ENCODE assay signal across 9 cellular contexts in genomic region chr6:84685983-84686584, GRCh38.
DNase-seq lines count a peak whose midpoint lies in the region; ATAC-seq and TF ChIP-seq lines count a peak whose summit lies in the region.
"Had no signal": no experiment of that assay in that cellular context is flagged by ENCODE, and none has a peak within 500 bp of the region (broad histone marks: within the 10 kb centered on the region; RNA-seq: fewer than 3 reads in every experiment).

No MANE protein-coding gene starts in this region.

- H3K9ac ChIP-seq in IMR-90 (ENCODE audit: low read depth, low read length): no peak overlapping the region

- no peak overlapping the region for H3K4ac ChIP-seq in IMR-90 (ENCODE audit: low read depth, low read length)

- TF ChIP-seq CTCF in IMR-90 (conservative IDR thresholded peaks at IDR 0.05; ENCODE audit: low read depth, low read length) (peak; percentile 57), nephron progenitor cell (IDR thresholded peaks at IDR 0.05) (peak; percentile 45)

- TF ChIP-seq POLR2A in IMR-90 (IDR thresholded peaks at IDR 0.05; ENCODE audit: low read depth, low read length): no peak

- no peak for ATAC-seq in IMR-90 (ENCODE audit: low read depth)
- ATAC-seq in GM19397 (IDR thresholded peaks at IDR 0.05; ENCODE audit: unreplicated experiment): no peak
- no peak for ATAC-seq in GM21515 (IDR thresholded peaks at IDR 0.05; ENCODE audit: unreplicated experiment)

- H3K4me1 ChIP-seq in IMR-90 (ENCODE audit: control insufficient read depth, insufficient read depth, low read length): no peaks in the 10 kb centered on the region

- H3K27me3 Mint-ChIP-seq in nephron progenitor cell (ENCODE audit: low read depth, poor library complexity): no peaks in the 10 kb centered on the region

- H2AK9ac ChIP-seq in IMR-90 (replicated peaks; ENCODE audit: low read depth, low read length, poor library complexity): no peak overlapping the region

- CTCF ChIA-PET in IMR-90 (lab: Yijun Ruan, JAX): interaction anchor here (0.6 to 1.6 kb wide), 3 partner anchors 13 to 21 kb away, joined by 3 to 5 read pairs (median 3); no protein-coding TSS in a partner anchor

- H3K4me1 Mint-ChIP-seq in nephron progenitor cell: peaks cover 13% of the 10 kb centered on the region

- H3K56ac ChIP-seq in IMR-90 (ENCODE audit: extremely low read depth, insufficient read depth, low read length): no peak overlapping the region

- no peaks in the 10 kb centered on the region for H3K36me3 Mint-ChIP-seq in nephron progenitor cell (ENCODE audit: low read depth)

- no peak overlapping the region for H3K27ac Mint-ChIP-seq in nephron progenitor cell

- peak; percentile 70 for TF ChIP-seq RAD21 in IMR-90 (IDR thresholded peaks at IDR 0.05; ENCODE audit: low read length)

- dilution Hi-C loops in IMR-90 (cut with HindIII; ENCODE audit: low sequenced_read_pairs, unreplicated experiment): no loop called here

- H4K20me1 ChIP-seq in IMR-90 (ENCODE audit: insufficient read depth, low read length): no peaks in the 10 kb centered on the region

- H3K79me1 ChIP-seq in IMR-90 (ENCODE audit: low read depth in 1 of 2, low read length in 2 of 2): no peaks in the 10 kb centered on the region

- H3K23ac ChIP-seq in IMR-90 (ENCODE audit: low read depth, low read length): no peak overlapping the region

- no peak overlapping the region for H4K5ac ChIP-seq in IMR-90 (ENCODE audit: low read depth, low read length)

- no peak overlapping the region for H3K14ac ChIP-seq in IMR-90 (replicated peaks; ENCODE audit: low read depth, low read length)

- H4K91ac ChIP-seq in IMR-90 (ENCODE audit: insufficient read depth, low read depth, low read length): no peak overlapping the region

- no peak overlapping the region for H2BK20ac ChIP-seq in IMR-90 (ENCODE audit: low read depth, low read length)

- no peak overlapping the region for H2AK5ac ChIP-seq in IMR-90 (ENCODE audit: low read depth, low read length)

- H4K8ac ChIP-seq in IMR-90 (ENCODE audit: low read depth in 2 of 2, low read length in 2 of 2): no peak overlapping the region

- BruUV-seq in IMR-90 (replicated peaks; lab: Mats Ljungman, UMichigan): no TSS peak

- no peak overlapping the region for H3K4me3 Mint-ChIP-seq in nephron progenitor cell

- intact Hi-C loops in IMR-90 (cut with micrococcal nuclease): loop anchor here (5.0 kb wide), 1 partner anchor 264 kb away; no protein-coding TSS in a partner anchor

- no peak overlapping the region for H3K18ac ChIP-seq in IMR-90 (ENCODE audit: low read depth, low read length)

- no peak overlapping the region for H3K4me2 ChIP-seq in IMR-90 (ENCODE audit: low read depth, low read length)

- WGBS in IMR-90 (ENCODE audit: extremely low coverage in 2 of 2, insufficient read length in 1 of 2), 2 experiments: no CpG with 5 or more reads among the region's 3 CpGs

- no peaks in the 10 kb centered on the region for H3K9me1 ChIP-seq in IMR-90 (ENCODE audit: insufficient read depth, low read length)

- H3K36me3 ChIP-seq in IMR-90 (ENCODE audit: control insufficient read depth, insufficient read depth, low read length): no peaks in the 10 kb centered on the region

- POLR2A ChIA-PET in IMR-90 (lab: Charles Lee; ENCODE audit: unreplicated experiment): interaction anchor here (0.7 kb wide), 1 partner anchor 87 kb away, joined by 3 read pairs; no protein-coding TSS in a partner anchor

- peaks cover 6% of the 10 kb centered on the region for H3K9me3 Mint-ChIP-seq in nephron progenitor cell

- DNase-seq in NCI-H1694 treated with DMSO at 0.1 percent for 48 hours (lab: John Stamatoyannopoulos, UW): peak; percentile 7
- DNase-seq in NCI-H1694 (lab: John Stamatoyannopoulos, UW): no peak
- DNase-seq in IMR-90: peak; percentile 16
- peak; percentile 17 for DNase-seq in amniotic epithelial cell (ENCODE audit: low read depth)
- DNase-seq in nephron progenitor cell: no peak
- no peak for DNase-seq in activated CD4-positive, alpha-beta T cell treated with anti-CD3 and anti-CD28 coated beads, Interleukin-2, amount 50 U/mL, for 4 hours
- DNase-seq: NCI-H187 had no signal

- peaks cover 5% of the 10 kb centered on the region; the same call in 1 of the 2 replicates for H3K27me3 ChIP-seq in IMR-90 (ENCODE audit: control insufficient read depth, insufficient read depth, low read length)

- H3K4me3 ChIP-seq in IMR-90 (ENCODE audit: insufficient read depth, low read depth, low read length): no peak overlapping the region

- H2BK120ac ChIP-seq in IMR-90 (ENCODE audit: low read depth, low read length): no peak overlapping the region

- H2AFZ ChIP-seq in IMR-90 (replicated peaks; ENCODE audit: low read length, poor library complexity): no peak overlapping the region

- H3K9me3 ChIP-seq in IMR-90 (ENCODE audit: control insufficient read depth, insufficient read depth, low read length): no peaks in the 10 kb centered on the region

- H2BK15ac ChIP-seq in IMR-90 (ENCODE audit: low read depth, low read length): no peak overlapping the region

- in situ Hi-C loops in IMR-90 (cut with MboI; ENCODE audit: low sequenced_read_pairs): no loop called here

- H3K27ac ChIP-seq in IMR-90 (ENCODE audit: insufficient read depth, low read length): no peak overlapping the region

- H2BK5ac ChIP-seq in IMR-90 (ENCODE audit: low read depth, low read length, poor library complexity, severe bottlenecking): no peak overlapping the region

TF ChIP-seq in IMR-90, 13 proteins besides CTCF, POLR2A, EP300 and RAD21:
- TF ChIP-seq FOS (IDR thresholded peaks at IDR 0.05; ENCODE audit: low read depth, low read length) (no peak), SMC3 (IDR thresholded peaks at IDR 0.05; ENCODE audit: low read depth, low read length) (peak; percentile 50)

Comparison
In these comparisons a context has a peak if more than half of its experiments do, and no peak if none do; other contexts are left out.
1. DNase-seq: peak in NCI-H1694 treated with DMSO at 0.1 percent for 48 hours (single experiment), IMR-90 (single experiment) and amniotic epithelial cell (single experiment); none in NCI-H1694 (single experiment), nephron progenitor cell (single experiment) and activated CD4-positive, alpha-beta T cell treated with anti-CD3 and anti-CD28 coated beads, Interleukin-2, amount 50 U/mL, for 4 hours (0 of 2).